Comparison of ENCODE assay signal across 14 cellular contexts in the genomic region with DNA sequence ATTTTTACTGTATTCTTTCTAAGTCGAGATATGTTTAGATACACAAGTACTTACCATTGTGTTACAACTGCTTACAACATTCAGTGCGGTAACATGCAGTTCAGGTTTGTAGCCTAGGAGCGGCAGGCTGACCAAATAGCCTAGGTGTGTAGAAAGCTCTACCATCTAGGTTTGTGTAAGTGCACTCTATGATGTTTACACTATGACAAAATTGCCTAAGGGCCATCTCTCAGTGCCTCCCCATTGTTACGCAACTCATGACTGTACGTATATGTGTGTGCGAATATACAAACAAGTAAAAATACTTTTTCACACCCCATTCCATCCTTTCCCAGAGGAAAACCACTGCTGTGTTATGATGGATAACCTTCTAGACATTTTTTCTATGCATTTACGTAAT. TPM values are rescaled to one million over a fixed set of nuclear protein-coding genes. Genes with fewer than 3 reads are reported as not detected.
DNase-seq lines count a peak whose midpoint lies in the region; ATAC-seq, FAIRE-seq and TF ChIP-seq lines count a peak whose summit lies in the region.
"Had no signal": no experiment of that assay in that cellular context is flagged by ENCODE, and none has a peak within 500 bp of the region (broad histone marks: within the 10 kb centered on the region; RNA-seq: fewer than 3 reads in every experiment).

No MANE protein-coding gene starts in this region.

- H3K36me3 ChIP-seq in Panc1 (ENCODE audit: control insufficient read depth, insufficient read depth, low read length): no peaks in the 10 kb centered on the region

- POLR2A ChIA-PET in Panc1 (lab: Charles Lee): no interaction called here

- intact Hi-C loops in Panc1 (cut with micrococcal nuclease; ENCODE audit: unreplicated experiment): no loop called here

- in situ Hi-C loops in Panc1 (cut with HindIII; ENCODE audit: low pct_unique_long_range_greater_than_20kb, low sequenced_read_pairs): no loop called here

- TF ChIP-seq CTCF in Panc1 (IDR thresholded peaks at IDR 0.05) (no peak), fibroblast of the aortic adventitia (IDR thresholded peaks at IDR 0.05; ENCODE audit: insufficient read depth, low read length) (no peak)

- DNase-seq in COLO668 (lab: John Stamatoyannopoulos, UW; ENCODE audit: unreplicated experiment) (peak; percentile 33), HuH-7 (ENCODE audit: low spot score) (peak; percentile 14), Panc1 (ENCODE audit: low read depth, low spot score) (peak; percentile 48), fibroblast of the aortic adventitia (ENCODE audit: low read depth) (peak; percentile 16), frontal cortex (ENCODE audit: low spot score in 2 of 2) (no peak), SHP77 treated with DMSO at 0.1 percent for 48 hours (lab: John Stamatoyannopoulos, UW) (no peak)
- no peak for DNase-seq in stimulated activated CD4-positive, alpha-beta T cell treated with anti-CD3 and anti-CD28 coated beads, Interleukin-1b, Interleukin-23, amount 100 ng/mL, for 48 hours
- DNase-seq: activated T-cell treated with anti-CD3 and anti-CD28 coated beads, Interleukin-2, amount 50 U/mL, for 1 hour; amygdala; effector memory CD8-positive, alpha-beta T cell; occipital lobe; Right ventricle myocardium superior had no signal

- BruUV-seq in Panc1 (replicated peaks; lab: Mats Ljungman, UMichigan): no TSS peak

- no peak for FAIRE-seq in frontal cortex (lab: Jason Lieb, UNC)

- no peaks in the 10 kb centered on the region for H3K9me3 ChIP-seq in Panc1 (ENCODE audit: control insufficient read depth, insufficient read depth, low read depth, low read length)
- H3K9me3 ChIP-seq: BLaER1 had no signal

- ATAC-seq in Panc1: no peak
- ATAC-seq in SK-N-SH treated with all-trans-retinoic acid at 6 μM for 48 hours: no peak

- no peaks in the 10 kb centered on the region for H3K4me1 ChIP-seq in Panc1 (ENCODE audit: control insufficient read depth, insufficient read depth, low read length)

- CTCF ChIA-PET in Panc1 (lab: Charles Lee): no interaction called here

- no peaks in the 10 kb centered on the region; the same call in 1 of the 2 replicates for H3K27me3 ChIP-seq in Panc1 (ENCODE audit: control insufficient read depth, insufficient read depth, low read length)
- H3K27me3 ChIP-seq: BLaER1 had no signal

- H3K27ac ChIP-seq in Panc1 (ENCODE audit: low read length): no peak overlapping the region
- H3K27ac ChIP-seq: BLaER1 had no signal

- H3K4me3 ChIP-seq in Panc1 (ENCODE audit: low read depth in 2 of 2, low read length in 2 of 2) (no peak overlapping the region), fibroblast of the aortic adventitia (ENCODE audit: low read depth, low read length) (no peak overlapping the region)
- H3K4me3 ChIP-seq: BLaER1 had no signal

TF ChIP-seq in SK-N-SH treated with all-trans-retinoic acid at 6 μM for 48 hours, 23 proteins besides CTCF, POLR2A, EP300 and RAD21:
- TF ChIP-seq GLIS3 (CRISPR knock-in tag; IDR thresholded peaks at IDR 0.05) (no peak), ARNTL (CRISPR knock-in tag; IDR thresholded peaks at IDR 0.05; ENCODE audit: borderline replicate concordance, low read depth) (no peak), ZNF565 (CRISPR knock-in tag; conservative IDR thresholded peaks at IDR 0.05; ENCODE audit: low read depth) (no peak), BACH2 (CRISPR knock-in tag; IDR thresholded peaks at IDR 0.05; ENCODE audit: borderline replicate concordance) (no peak), TOX (CRISPR knock-in tag; IDR thresholded peaks at IDR 0.05; ENCODE audit: borderline replicate concordance) (no peak), ZC3H10 (CRISPR knock-in tag; IDR thresholded peaks at IDR 0.05) (no peak), ZNF70 (CRISPR knock-in tag; IDR thresholded peaks at IDR 0.05) (no peak), OSR1 (CRISPR knock-in tag; IDR thresholded peaks at IDR 0.05) (no peak), ZFP3 (CRISPR knock-in tag; IDR thresholded peaks at IDR 0.05) (no peak)
- TF ChIP-seq, protein P1, sequence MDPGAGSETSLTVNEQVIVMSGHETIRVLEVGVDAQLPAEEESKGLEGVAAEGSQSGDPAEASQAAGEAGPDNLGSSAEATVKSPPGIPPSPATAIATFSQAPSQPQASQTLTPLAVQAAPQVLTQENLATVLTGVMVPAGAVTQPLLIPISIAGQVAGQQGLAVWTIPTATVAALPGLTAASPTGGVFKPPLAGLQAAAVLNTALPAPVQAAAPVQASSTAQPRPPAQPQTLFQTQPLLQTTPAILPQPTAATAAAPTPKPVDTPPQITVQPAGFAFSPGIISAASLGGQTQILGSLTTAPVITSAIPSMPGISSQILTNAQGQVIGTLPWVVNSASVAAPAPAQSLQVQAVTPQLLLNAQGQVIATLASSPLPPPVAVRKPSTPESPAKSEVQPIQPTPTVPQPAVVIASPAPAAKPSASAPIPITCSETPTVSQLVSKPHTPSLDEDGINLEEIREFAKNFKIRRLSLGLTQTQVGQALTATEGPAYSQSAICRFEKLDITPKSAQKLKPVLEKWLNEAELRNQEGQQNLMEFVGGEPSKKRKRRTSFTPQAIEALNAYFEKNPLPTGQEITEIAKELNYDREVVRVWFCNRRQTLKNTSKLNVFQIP (CRISPR knock-in tag; IDR thresholded peaks at IDR 0.05; ENCODE audit: borderline replicate concordance, low read depth): no peak

RNA-seq across cellular contexts. Expression of a gene that starts 44.3 kb away (rescaled TPM):
- total RNA-seq in Panc1 (2021; ENCODE audit: unreplicated experiment) (1.4 TPM), fibroblast of the aortic adventitia (ENCODE audit: low replicate concordance) (5.2 and 9.1 TPM in 2 replicates), frontal cortex (48.9 TPM)
- polyA plus RNA-seq in Panc1 (2012; ENCODE audit: insufficient read length): 1.6 TPM

Comparison
In these comparisons a context has a peak if more than half of its experiments do, and no peak if none do; other contexts are left out.
1. DNase-seq: peak in COLO668 (single experiment), HuH-7 (single experiment), Panc1 (single experiment) and fibroblast of the aortic adventitia (single experiment); none in stimulated activated CD4-positive, alpha-beta T cell treated with anti-CD3 and anti-CD28 coated beads, Interleukin-1b, Interleukin-23, amount 100 ng/mL, for 48 hours (single experiment), frontal cortex (0 of 2) and SHP77 treated with DMSO at 0.1 percent for 48 hours (single experiment).